In the genomic region with DNA sequence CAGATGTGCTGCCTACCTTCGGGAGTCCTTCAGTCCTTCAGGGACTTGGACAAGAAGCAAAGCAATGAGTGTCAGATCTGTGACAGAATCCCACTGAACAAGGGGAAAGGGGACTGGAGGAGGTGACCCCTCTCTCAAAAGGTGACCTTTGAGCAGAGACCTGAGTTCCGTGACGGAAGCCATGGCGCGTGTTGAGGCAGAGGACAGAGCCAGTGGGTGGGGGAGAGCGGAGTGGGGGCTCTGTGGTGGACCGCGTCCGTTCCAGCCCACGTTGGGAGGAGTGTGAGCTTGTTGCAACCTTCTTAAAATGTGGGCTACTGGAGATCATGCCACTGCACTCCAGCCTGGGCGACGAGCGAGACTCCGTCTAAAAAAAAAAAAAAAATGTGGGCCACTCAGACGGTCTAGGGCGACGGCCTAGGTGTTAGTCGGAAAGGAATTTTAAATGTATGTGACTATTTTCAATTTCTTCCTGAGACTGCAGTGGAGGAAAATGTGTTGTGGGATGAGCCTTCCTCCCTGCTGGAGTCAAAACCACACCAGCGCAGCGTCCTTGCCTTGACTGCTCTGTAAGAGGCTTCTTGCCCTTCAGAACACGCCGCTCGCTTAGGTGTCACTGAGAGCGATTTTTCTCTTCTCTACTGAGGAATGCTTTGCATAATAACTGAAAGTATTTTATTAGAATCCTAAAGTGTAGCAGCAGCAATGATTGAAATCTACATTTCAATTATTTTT, we compare ENCODE assay signal across 26 cellular contexts.
DNase-seq lines count a peak whose midpoint lies in the region; ATAC-seq and TF ChIP-seq lines count a peak whose summit lies in the region.
"Had no signal": no experiment of that assay in that cellular context is flagged by ENCODE, and none has a peak within 500 bp of the region (broad histone marks: within the 10 kb centered on the region; RNA-seq: fewer than 3 reads in every experiment).

No MANE protein-coding gene starts in this region.

- no peaks in the 10 kb centered on the region for H3K27me3 ChIP-seq in left ventricle myocardium inferior (ENCODE audit: low read depth)
- H3K27me3 ChIP-seq: cardiac muscle cell had no signal

- peak; percentile 37 for DNase-seq in activated CD8-positive, alpha-beta memory T cell treated with anti-CD3 and anti-CD28 coated beads for 24 hours
- no peak for DNase-seq in activated CD8-positive, alpha-beta memory T cell treated with anti-CD3 and anti-CD28 coated beads, Interleukin-2, amount 50 U/mL, for 48 hours
- no peak for DNase-seq in T-helper 17 cell
- DNase-seq in caudate nucleus (lab: John Stamatoyannopoulos, UW) = peak in 1 of 61 donors; percentile 19
- DNase-seq in posterior vena cava (ENCODE audit: low spot score) = peak; percentile 62
- no peak for DNase-seq in GM13977 (ENCODE audit: low spot score)
- DNase-seq in left ventricle myocardium inferior = no peak
- DNase-seq: activated CD4-positive, CD25-positive, alpha-beta regulatory T cell; activated effector memory CD4-positive, alpha-beta T cell treated with anti-CD3 and anti-CD28 coated beads, Interleukin-2, amount 50 U/mL, for 16 hours; anterior cingulate cortex; COR-L47; GDM1; Kasumi-1; NCI-H1694; NCI-H2171 treated with DMSO at 0.1 percent for 48 hours; NCI-H524 treated with DMSO at 0.1 percent for 48 hours; SHP77 treated with DMSO at 0.1 percent for 48 hours; stimulated activated CD4-positive, alpha-beta T cell treated with anti-CD3 and anti-CD28 coated beads, Interleukin-15, amount 100 ng/mL, for 24 hours; SW 1271; trophoblast cell had no signal

- TF ChIP-seq CTCF in GM13977 (IDR thresholded peaks at IDR 0.05; ENCODE audit: extremely low read depth, insufficient read depth, missing control alignments) (no peak), left ventricle myocardium inferior (IDR thresholded peaks at IDR 0.05; ENCODE audit: borderline replicate concordance) (no peak)

- H3K9me3 ChIP-seq in T-helper 17 cell (ENCODE audit: control insufficient read depth, low read length, poor library complexity, severe bottlenecking) (no peaks in the 10 kb centered on the region), left ventricle myocardium inferior (replicated peaks) (no peaks in the 10 kb centered on the region)
- H3K9me3 ChIP-seq: prostate gland had no signal

- H3K36me3 ChIP-seq in left ventricle myocardium inferior = peaks cover 78% of the 10 kb centered on the region
- H3K36me3 ChIP-seq: prostate gland had no signal

- H3K27ac Mint-ChIP-seq in T-helper 17 cell = peak overlapping the region; percentile 43

- intact Hi-C loops in posterior vena cava (cut with DNase I) (no loop called here), left ventricle myocardium inferior (cut with micrococcal nuclease) (no loop called here)

- in situ Hi-C loops in GM13977 (cut with MboI; ENCODE audit: low pct_unique_long_range_greater_than_20kb, low sequenced_read_pairs, unreplicated experiment) = no loop called here

- H3K27ac ChIP-seq in caudate nucleus (ENCODE audit: low read depth, low read length) (peak overlapping the region; percentile 9), left ventricle myocardium inferior (replicated peaks) (no peak overlapping the region)
- H3K27ac ChIP-seq: cardiac muscle cell, prostate gland had no signal

- peaks cover 33% of the 10 kb centered on the region for H3K4me1 Mint-ChIP-seq in T-helper 17 cell

- no peaks in the 10 kb centered on the region for H3K27me3 Mint-ChIP-seq in T-helper 17 cell
- H3K27me3 Mint-ChIP-seq: B cell had no signal

- H3K36me3 Mint-ChIP-seq in T-helper 17 cell (ENCODE audit: low read depth) = peaks cover 7% of the 10 kb centered on the region

- H3K4me3 ChIP-seq in left ventricle myocardium inferior = no peak overlapping the region
- H3K4me3 ChIP-seq: cardiac muscle cell, prostate gland had no signal

- H3K4me3 Mint-ChIP-seq in T-helper 17 cell = no peak overlapping the region
- H3K4me3 Mint-ChIP-seq: B cell had no signal

- H3K4me1 ChIP-seq in left ventricle myocardium inferior = peaks cover 5% of the 10 kb centered on the region
- H3K4me1 ChIP-seq: prostate gland had no signal

- ATAC-seq in T-helper 17 cell (no peak), GM18858 (IDR thresholded peaks at IDR 0.05; ENCODE audit: unreplicated experiment) (no peak)
- ATAC-seq: HepG2, Panc1 had no signal

Comparison
In these comparisons a context has a peak if more than half of its experiments do, and no peak if none do; other contexts are left out.
1. DNase-seq: peak in activated CD8-positive, alpha-beta memory T cell treated with anti-CD3 and anti-CD28 coated beads for 24 hours (single experiment) and posterior vena cava (single experiment); none in activated CD8-positive, alpha-beta memory T cell treated with anti-CD3 and anti-CD28 coated beads, Interleukin-2, amount 50 U/mL, for 48 hours (single experiment), T-helper 17 cell (0 of 3), GM13977 (single experiment) and left ventricle myocardium inferior (single experiment).